14 cellular contexts compared by ENCODE assay signal in genomic region chr4:4985844-4986243, GRCh38. TPM values are rescaled to one million over a fixed set of nuclear protein-coding genes. Genes with fewer than 3 reads are reported as not detected.
A peak's percentile ranks its signal among the peaks of the same experiment; 100 is the strongest.
DNase-seq lines count a peak whose midpoint lies in the region; ATAC-seq and TF ChIP-seq lines count a peak whose summit lies in the region.
"Had no signal": no experiment of that assay in that cellular context is flagged by ENCODE, and none has a peak within 500 bp of the region (broad histone marks: within the 10 kb centered on the region; RNA-seq: fewer than 3 reads in every experiment).

No MANE protein-coding gene starts in this region.

- H3K27me3 ChIP-seq in BJ (ENCODE audit: control insufficient read depth, insufficient read depth, low read length) (peaks cover 3% of the 10 kb centered on the region), right cardiac atrium (ENCODE audit: control insufficient read depth, insufficient read depth) (no peaks in the 10 kb centered on the region)

- H3K36me3 ChIP-seq in BJ (ENCODE audit: control insufficient read depth, insufficient read depth, low read length) = no peaks in the 10 kb centered on the region
- H3K36me3 ChIP-seq: HAP-1 had no signal

- intact Hi-C loops in right cardiac atrium (cut with DNase I) = no loop called here

- ATAC-seq in GM18505 (IDR thresholded peaks at IDR 0.05; ENCODE audit: unreplicated experiment) (no peak), right cardiac atrium (no peak)

- H3K27ac ChIP-seq in right cardiac atrium (ENCODE audit: low read length) = no peak overlapping the region

- no peaks in the 10 kb centered on the region for H3K4me1 ChIP-seq in right cardiac atrium (ENCODE audit: control insufficient read depth, insufficient read depth, low read length)
- H3K4me1 ChIP-seq: HAP-1 had no signal

- peak; percentile 40; the same call in 1 of the 2 replicates for TF ChIP-seq CTCF in BJ (IDR thresholded peaks at IDR 0.05; ENCODE audit: insufficient read depth, low read depth, low read length)
- peak; percentile 35; the same call in 1 of the 2 replicates for TF ChIP-seq CTCF in WI38 (IDR thresholded peaks at IDR 0.05; ENCODE audit: low read depth, low read length)

- DNase-seq in BJ (ENCODE audit: low read depth) = no peak
- DNase-seq in HT-29 (ENCODE audit: low spot score) = peak; percentile 12
- DNase-seq in kidney tubule cell (ENCODE audit: low spot score) = peak; percentile 19
- no peak for DNase-seq in activated naive CD4-positive, alpha-beta T cell (lab: John Stamatoyannopoulos, UW)
- DNase-seq in NCI-H748 treated with DMSO at 0.1 percent for 48 hours (lab: John Stamatoyannopoulos, UW) = no peak
- no peak for DNase-seq in right cardiac atrium
- DNase-seq: activated CD4-positive, alpha-beta T cell treated with anti-CD3 and anti-CD28 coated beads, Interleukin-2, amount 10 ng/mL, durations not matched to agents 24 days and 14 days; effector CD4-positive, alpha-beta T cell; naive B cell; NCI-H187; stimulated activated naive CD4-positive, alpha-beta T cell treated with Interleukin-2 at 50 U/mL for 16 hours had no signal

- H3K4me3 ChIP-seq in BJ (ENCODE audit: low read depth, low read length) = no peak overlapping the region
- H3K4me3 ChIP-seq in WI38 (ENCODE audit: low read depth, low read length) = no peak overlapping the region
- H3K4me3 ChIP-seq in right cardiac atrium (ENCODE audit: low read length) = no peak overlapping the region
- H3K4me3 ChIP-seq: HAP-1 had no signal

- CTCF ChIA-PET in BJ (lab: Yijun Ruan, JAX) = interaction anchor here (0.9 to 1.2 kb wide), 4 partner anchors 8 to 496 kb away, joined by 3 read pairs; no protein-coding TSS in a partner anchor

- 68% methylated on average over 1 of the region's 1 CpG for WGBS in right cardiac atrium

- TF ChIP-seq POLR2A in GM18505 (IDR thresholded peaks at IDR 0.05; ENCODE audit: borderline replicate concordance, extremely low read depth, insufficient read depth, insufficient read length) = no peak

- POLR2A ChIA-PET in BJ (lab: Charles Lee) = no interaction called here

- no peaks in the 10 kb centered on the region for H3K9me3 ChIP-seq in right cardiac atrium (ENCODE audit: control insufficient read depth, low read length)
- H3K9me3 ChIP-seq: HAP-1 had no signal

RNA-seq across cellular contexts. Expression of gene CYTL1, which starts 33.4 kb away (rescaled TPM):
- polyA plus RNA-seq in BJ (2011; rRNA removed) (0.12 TPM in 1 of 2 replicates, not detected in the other), right cardiac atrium (0.50 TPM)
- polyA minus RNA-seq in BJ (2011; rRNA and poly(A)+ RNA removed) = not detected in 2 replicates
- total RNA-seq in HT-29 (2014; rRNA removed; shearing (Covaris generic)) = not detected in 2 replicates
- under 1 TPM in 3 of 4 donors, not detected in 1; 0.45 to 0.62 (median 0.46) TPM for total RNA-seq in right cardiac atrium
- total RNA-seq: activated CD4-positive, alpha-beta T cell treated with anti-CD3 and anti-CD28 coated beads, Interleukin-2, amount 10 ng/mL, durations not matched to agents 24 days and 14 days had no signal

Comparison
In these comparisons a context has a peak if more than half of its experiments do, and no peak if none do; other contexts are left out.
1. DNase-seq: peak in HT-29 (single experiment) and kidney tubule cell (single experiment); none in BJ (single experiment), activated naive CD4-positive, alpha-beta T cell (0 of 4), NCI-H748 treated with DMSO at 0.1 percent for 48 hours (single experiment) and right cardiac atrium (0 of 3).